ENCODE assay signal across 7 cellular contexts in genomic region chr11:2233693-2234455, GRCh38. TPM values are rescaled to one million over a fixed set of nuclear protein-coding genes. Genes with fewer than 3 reads are reported as not detected.
"Had no signal": no experiment of that assay in that cellular context is flagged by ENCODE, and none has a peak within 500 bp of the region (broad histone marks: within the 10 kb centered on the region; RNA-seq: fewer than 3 reads in every experiment).

No MANE protein-coding gene starts in this region.

- H3K4me3 ChIP-seq: GM23338 had no signal

- H3K27ac Mint-ChIP-seq: GM23338, H9 had no signal

- H3K4me3 Mint-ChIP-seq: GM23338, H9 had no signal

- DNase-seq: HCEC 1CT, IMR-90 had no signal

- FAIRE-seq: H1, H54, HTR-8/SVneo had no signal

RNA-seq across cellular contexts. Expression of gene ASCL2, which starts 36.5 kb away (rescaled TPM):
- total RNA-seq: IMR-90 had no signal
- polyA plus RNA-seq: IMR-90 had no signal
